ENCODE assay signal across 1 cellular context in genomic region chr2:189829092-189829843, GRCh38.
TF ChIP-seq lines count a peak whose summit lies in the region.

No MANE protein-coding gene starts in this region.

TF ChIP-seq in HEK293, 187 proteins besides CTCF, POLR2A, EP300 and RAD21 (continued from another document):
- TF ChIP-seq, protein P1, sequence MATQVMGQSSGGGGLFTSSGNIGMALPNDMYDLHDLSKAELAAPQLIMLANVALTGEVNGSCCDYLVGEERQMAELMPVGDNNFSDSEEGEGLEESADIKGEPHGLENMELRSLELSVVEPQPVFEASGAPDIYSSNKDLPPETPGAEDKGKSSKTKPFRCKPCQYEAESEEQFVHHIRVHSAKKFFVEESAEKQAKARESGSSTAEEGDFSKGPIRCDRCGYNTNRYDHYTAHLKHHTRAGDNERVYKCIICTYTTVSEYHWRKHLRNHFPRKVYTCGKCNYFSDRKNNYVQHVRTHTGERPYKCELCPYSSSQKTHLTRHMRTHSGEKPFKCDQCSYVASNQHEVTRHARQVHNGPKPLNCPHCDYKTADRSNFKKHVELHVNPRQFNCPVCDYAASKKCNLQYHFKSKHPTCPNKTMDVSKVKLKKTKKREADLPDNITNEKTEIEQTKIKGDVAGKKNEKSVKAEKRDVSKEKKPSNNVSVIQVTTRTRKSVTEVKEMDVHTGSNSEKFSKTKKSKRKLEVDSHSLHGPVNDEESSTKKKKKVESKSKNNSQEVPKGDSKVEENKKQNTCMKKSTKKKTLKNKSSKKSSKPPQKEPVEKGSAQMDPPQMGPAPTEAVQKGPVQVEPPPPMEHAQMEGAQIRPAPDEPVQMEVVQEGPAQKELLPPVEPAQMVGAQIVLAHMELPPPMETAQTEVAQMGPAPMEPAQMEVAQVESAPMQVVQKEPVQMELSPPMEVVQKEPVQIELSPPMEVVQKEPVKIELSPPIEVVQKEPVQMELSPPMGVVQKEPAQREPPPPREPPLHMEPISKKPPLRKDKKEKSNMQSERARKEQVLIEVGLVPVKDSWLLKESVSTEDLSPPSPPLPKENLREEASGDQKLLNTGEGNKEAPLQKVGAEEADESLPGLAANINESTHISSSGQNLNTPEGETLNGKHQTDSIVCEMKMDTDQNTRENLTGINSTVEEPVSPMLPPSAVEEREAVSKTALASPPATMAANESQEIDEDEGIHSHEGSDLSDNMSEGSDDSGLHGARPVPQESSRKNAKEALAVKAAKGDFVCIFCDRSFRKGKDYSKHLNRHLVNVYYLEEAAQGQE (tag by site-specific recombination; IDR thresholded peaks at IDR 0.05), result no peak
- TF ChIP-seq ZNF776 (tag by site-specific recombination; IDR thresholded peaks at IDR 0.05; ENCODE audit: borderline replicate concordance) (no peak), ZNF157 (tag by site-specific recombination; IDR thresholded peaks at IDR 0.05) (no peak), GLI4 (tag by site-specific recombination; IDR thresholded peaks at IDR 0.05) (no peak), ZNF510 (tag by site-specific recombination; IDR thresholded peaks at IDR 0.05; ENCODE audit: insufficient replicate concordance) (no peak), ZNF16 (tag by site-specific recombination; IDR thresholded peaks at IDR 0.05; ENCODE audit: low read depth) (no peak), ZNF600 (tag by site-specific recombination; IDR thresholded peaks at IDR 0.05) (no peak), ZNF302 (tag by site-specific recombination; IDR thresholded peaks at IDR 0.05; ENCODE audit: low read depth) (no peak), ZNF292 (tag by site-specific recombination; IDR thresholded peaks at IDR 0.05; ENCODE audit: borderline replicate concordance, low read depth) (no peak), ZNF785 (tag by site-specific recombination; IDR thresholded peaks at IDR 0.05) (no peak), ZNF248 (tag by site-specific recombination; IDR thresholded peaks at IDR 0.05) (no peak), ZNF624 (tag by site-specific recombination; IDR thresholded peaks at IDR 0.05) (no peak), GFI1B (tag by site-specific recombination; IDR thresholded peaks at IDR 0.05) (no peak), ZNF529 (tag by site-specific recombination; IDR thresholded peaks at IDR 0.05; ENCODE audit: insufficient replicate concordance) (no peak), ZNF843 (tag by site-specific recombination; IDR thresholded peaks at IDR 0.05) (peak; percentile 89), MEIS1 (CRISPR knock-in tag; IDR thresholded peaks at IDR 0.05; ENCODE audit: borderline replicate concordance) (no peak), ZNF792 (tag by site-specific recombination; IDR thresholded peaks at IDR 0.05) (no peak), ZNF548 (tag by site-specific recombination; IDR thresholded peaks at IDR 0.05) (no peak), GLIS1 (tag by site-specific recombination; IDR thresholded peaks at IDR 0.05) (no peak), SCRT2 (tag by site-specific recombination; IDR thresholded peaks at IDR 0.05) (0 out of 2 replicates have a peak, but pooled peaks have one; percentile 20), ZNF596 (tag by site-specific recombination; IDR thresholded peaks at IDR 0.05) (no peak), ZNF549 (tag by site-specific recombination; IDR thresholded peaks at IDR 0.05) (no peak), BCL6B (tag by site-specific recombination; IDR thresholded peaks at IDR 0.05) (no peak)
- TF ChIP-seq, protein P2, sequence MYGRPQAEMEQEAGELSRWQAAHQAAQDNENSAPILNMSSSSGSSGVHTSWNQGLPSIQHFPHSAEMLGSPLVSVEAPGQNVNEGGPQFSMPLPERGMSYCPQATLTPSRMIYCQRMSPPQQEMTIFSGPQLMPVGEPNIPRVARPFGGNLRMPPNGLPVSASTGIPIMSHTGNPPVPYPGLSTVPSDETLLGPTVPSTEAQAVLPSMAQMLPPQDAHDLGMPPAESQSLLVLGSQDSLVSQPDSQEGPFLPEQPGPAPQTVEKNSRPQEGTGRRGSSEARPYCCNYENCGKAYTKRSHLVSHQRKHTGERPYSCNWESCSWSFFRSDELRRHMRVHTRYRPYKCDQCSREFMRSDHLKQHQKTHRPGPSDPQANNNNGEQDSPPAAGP (tag by site-specific recombination; IDR thresholded peaks at IDR 0.05), result no peak
- TF ChIP-seq, protein P3, sequence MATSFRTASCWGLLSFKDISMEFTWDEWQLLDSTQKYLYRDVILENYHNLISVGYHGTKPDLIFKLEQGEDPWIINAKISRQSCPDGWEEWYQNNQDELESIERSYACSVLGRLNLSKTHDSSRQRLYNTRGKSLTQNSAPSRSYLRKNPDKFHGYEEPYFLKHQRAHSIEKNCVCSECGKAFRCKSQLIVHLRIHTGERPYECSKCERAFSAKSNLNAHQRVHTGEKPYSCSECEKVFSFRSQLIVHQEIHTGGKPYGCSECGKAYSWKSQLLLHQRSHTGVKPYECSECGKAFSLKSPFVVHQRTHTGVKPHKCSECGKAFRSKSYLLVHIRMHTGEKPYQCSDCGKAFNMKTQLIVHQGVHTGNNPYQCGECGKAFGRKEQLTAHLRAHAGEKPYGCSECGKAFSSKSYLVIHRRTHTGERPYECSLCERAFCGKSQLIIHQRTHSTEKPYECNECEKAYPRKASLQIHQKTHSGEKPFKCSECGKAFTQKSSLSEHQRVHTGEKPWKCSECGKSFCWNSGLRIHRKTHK (tag by site-specific recombination; IDR thresholded peaks at IDR 0.05), result no peak
- TF ChIP-seq, protein P4, sequence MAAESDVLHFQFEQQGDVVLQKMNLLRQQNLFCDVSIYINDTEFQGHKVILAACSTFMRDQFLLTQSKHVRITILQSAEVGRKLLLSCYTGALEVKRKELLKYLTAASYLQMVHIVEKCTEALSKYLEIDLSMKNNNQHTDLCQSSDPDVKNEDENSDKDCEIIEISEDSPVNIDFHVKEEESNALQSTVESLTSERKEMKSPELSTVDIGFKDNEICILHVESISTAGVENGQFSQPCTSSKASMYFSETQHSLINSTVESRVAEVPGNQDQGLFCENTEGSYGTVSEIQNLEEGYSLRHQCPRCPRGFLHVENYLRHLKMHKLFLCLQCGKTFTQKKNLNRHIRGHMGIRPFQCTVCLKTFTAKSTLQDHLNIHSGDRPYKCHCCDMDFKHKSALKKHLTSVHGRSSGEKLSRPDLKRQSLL (tag by site-specific recombination; IDR thresholded peaks at IDR 0.05), result no peak
- TF ChIP-seq, protein P5, sequence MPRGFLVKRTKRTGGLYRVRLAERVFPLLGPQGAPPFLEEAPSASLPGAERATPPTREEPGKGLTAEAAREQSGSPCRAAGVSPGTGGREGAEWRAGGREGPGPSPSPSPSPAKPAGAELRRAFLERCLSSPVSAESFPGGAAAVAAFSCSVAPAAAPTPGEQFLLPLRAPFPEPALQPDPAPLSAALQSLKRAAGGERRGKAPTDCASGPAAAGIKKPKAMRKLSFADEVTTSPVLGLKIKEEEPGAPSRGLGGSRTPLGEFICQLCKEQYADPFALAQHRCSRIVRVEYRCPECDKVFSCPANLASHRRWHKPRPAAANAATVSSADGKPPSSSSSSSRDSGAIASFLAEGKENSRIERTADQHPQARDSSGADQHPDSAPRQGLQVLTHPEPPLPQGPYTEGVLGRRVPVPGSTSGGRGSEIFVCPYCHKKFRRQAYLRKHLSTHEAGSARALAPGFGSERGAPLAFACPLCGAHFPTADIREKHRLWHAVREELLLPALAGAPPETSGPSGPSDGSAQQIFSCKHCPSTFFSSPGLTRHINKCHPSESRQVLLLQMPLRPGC (tag by site-specific recombination; IDR thresholded peaks at IDR 0.05), result no peak
